In genomic region chr19:18574691-18575291, GRCh38 we compare ENCODE assay signal across 16 cellular contexts. TPM values are rescaled to one million over a fixed set of nuclear protein-coding genes. Genes with fewer than 3 reads are reported as not detected.
DNase-seq lines count a peak whose midpoint lies in the region; TF ChIP-seq lines count a peak whose summit lies in the region.
"Had no signal": no experiment of that assay in that cellular context is flagged by ENCODE, and none has a peak within 500 bp of the region (broad histone marks: within the 10 kb centered on the region; RNA-seq: fewer than 3 reads in every experiment).

No MANE protein-coding gene starts in this region.

- no peak overlapping the region for H3K9ac ChIP-seq in mesenchymal stem cell (ENCODE audit: low read length)

- POLR2A ChIA-PET in RWPE1 (lab: Yijun Ruan, JAX; ENCODE audit: low non-redundant PET) = no interaction called here

- H3K23ac ChIP-seq in mesenchymal stem cell (ENCODE audit: low read length in 2 of 2) = no peak overlapping the region

- H3K27me3 Mint-ChIP-seq in T-helper 1 cell treated with Interleukin-12 subunit alpha and Interleukin-12 subunit beta and Interleukin-4 antibody, amounts not matched to agents 30 μg/mL and 1 μg/mL, for 36 hours (ENCODE audit: low read depth) = no peaks in the 10 kb centered on the region
- H3K27me3 Mint-ChIP-seq: activated CD4-positive, alpha-beta T cell treated with anti-CD3 and anti-CD28 coated beads for 36 hours had no signal

- H3K4me3 Mint-ChIP-seq in T-helper 1 cell treated with Interleukin-12 subunit alpha and Interleukin-12 subunit beta and Interleukin-4 antibody, amounts not matched to agents 30 μg/mL and 1 μg/mL, for 36 hours = peak overlapping the region; percentile 16
- H3K4me3 Mint-ChIP-seq: activated CD4-positive, alpha-beta T cell treated with anti-CD3 and anti-CD28 coated beads for 36 hours had no signal

- peaks cover 15% of the 10 kb centered on the region for H3K79me1 ChIP-seq in mesenchymal stem cell (replicated peaks; ENCODE audit: low read length, poor library complexity, severe bottlenecking)

- H3K27ac ChIP-seq in RWPE1 = peak overlapping the region; percentile 25
- no peak overlapping the region for H3K27ac ChIP-seq in mesenchymal stem cell (ENCODE audit: low read length, poor library complexity, severe bottlenecking)
- H3K27ac ChIP-seq: 22Rv1, adrenal gland, cardiac muscle cell, Peyer's patch had no signal

- H4K8ac ChIP-seq in mesenchymal stem cell (ENCODE audit: low read length) = no peak overlapping the region

- CTCF ChIA-PET in RWPE1 (lab: Yijun Ruan, JAX) = no interaction called here

- H3K4me3 ChIP-seq in mesenchymal stem cell (ENCODE audit: insufficient read depth in 1 of 2, low read depth in 1 of 2, low read length in 2 of 2) = no peak overlapping the region
- H3K4me3 ChIP-seq: adrenal gland, cardiac muscle cell, Peyer's patch had no signal

- no peak for TF ChIP-seq CTCF in RWPE1 (conservative IDR thresholded peaks at IDR 0.05; ENCODE audit: low read depth)

- peaks cover 55 to 56% of the 10 kb centered on the region in 2 experiments for H3K36me3 ChIP-seq in mesenchymal stem cell (ENCODE audit: control insufficient read depth in 1 of 2, insufficient read depth in 2 of 2, low read depth in 1 of 2, low read length in 2 of 2)

- H2BK15ac ChIP-seq in mesenchymal stem cell (ENCODE audit: low read depth, poor library complexity, severe bottlenecking) = no peak overlapping the region

- peak overlapping the region in 1 of 2 experiments; percentile 55 for H3K18ac ChIP-seq in mesenchymal stem cell (ENCODE audit: low read depth in 1 of 2, low read length in 2 of 2)

- no peak overlapping the region for H3K27ac Mint-ChIP-seq in T-helper 1 cell treated with Interleukin-12 subunit alpha and Interleukin-12 subunit beta and Interleukin-4 antibody, amounts not matched to agents 30 μg/mL and 1 μg/mL, for 36 hours
- H3K27ac Mint-ChIP-seq: activated CD4-positive, alpha-beta T cell treated with anti-CD3 and anti-CD28 coated beads for 36 hours had no signal

- no peak overlapping the region for H2AFZ ChIP-seq in mesenchymal stem cell (ENCODE audit: low read depth, low read length)

- peaks cover 38% of the 10 kb centered on the region for H3K36me3 Mint-ChIP-seq in T-helper 1 cell treated with Interleukin-12 subunit alpha and Interleukin-12 subunit beta and Interleukin-4 antibody, amounts not matched to agents 30 μg/mL and 1 μg/mL, for 36 hours (ENCODE audit: low read depth)

- H3K9me3 Mint-ChIP-seq in T-helper 1 cell treated with Interleukin-12 subunit alpha and Interleukin-12 subunit beta and Interleukin-4 antibody, amounts not matched to agents 30 μg/mL and 1 μg/mL, for 36 hours = no peaks in the 10 kb centered on the region

- H4K91ac ChIP-seq in mesenchymal stem cell (ENCODE audit: low read length) = peak overlapping the region; percentile 14

- H3K4me2 ChIP-seq in mesenchymal stem cell (ENCODE audit: low read length, poor library complexity, severe bottlenecking) = no peak overlapping the region

- WGBS in mesenchymal stem cell = 97% methylated on average over 18 of the region's 18 CpGs

- H2BK120ac ChIP-seq in mesenchymal stem cell (ENCODE audit: low read depth, low read length) = no peak overlapping the region

- peaks cover 11% of the 10 kb centered on the region for H3K4me1 ChIP-seq in mesenchymal stem cell (ENCODE audit: control insufficient read depth, insufficient read depth, low read depth, low read length)

- no peak overlapping the region for H2AK5ac ChIP-seq in mesenchymal stem cell (ENCODE audit: low read length, severe bottlenecking)

- no peak overlapping the region for H2BK5ac ChIP-seq in mesenchymal stem cell (ENCODE audit: low read depth, low read length, poor library complexity, severe bottlenecking)

- peaks cover 16% of the 10 kb centered on the region for H3K4me1 Mint-ChIP-seq in T-helper 1 cell treated with Interleukin-12 subunit alpha and Interleukin-12 subunit beta and Interleukin-4 antibody, amounts not matched to agents 30 μg/mL and 1 μg/mL, for 36 hours (ENCODE audit: low read depth)

- no peak overlapping the region for H3K14ac ChIP-seq in mesenchymal stem cell (ENCODE audit: low read length in 2 of 2)

- H3K27me3 ChIP-seq in mesenchymal stem cell (ENCODE audit: control insufficient read depth in 1 of 2, insufficient read depth in 1 of 2, low read length in 2 of 2) = no peaks in the 10 kb centered on the region
- H3K27me3 ChIP-seq: adrenal gland, cardiac muscle cell, Peyer's patch had no signal

- no peak for DNase-seq in T-helper 1 cell
- no peak for DNase-seq in RWPE1 (ENCODE audit: low spot score)
- DNase-seq in mesenchymal stem cell = no peak
- DNase-seq in medulla oblongata (ENCODE audit: extremely low spot score) = no peak
- no peak for DNase-seq in NCI-H1105 (lab: John Stamatoyannopoulos, UW)
- DNase-seq: activated CD4-positive, alpha-beta T cell treated with anti-CD3 and anti-CD28 coated beads for 36 hours; adrenal gland; dermis blood vessel endothelial cell; foreskin fibroblast; mesendoderm; NCI-H82; Peyer's patch; stimulated activated CD8-positive, alpha-beta memory T cell treated with anti-CD3 and anti-CD28 coated beads, Interleukin-4, amount 100 ng/mL, for 48 hours had no signal

- H2BK12ac ChIP-seq in mesenchymal stem cell (ENCODE audit: low read length in 2 of 2) = no peak overlapping the region

- no peaks in the 10 kb centered on the region for H3K9me3 ChIP-seq in mesenchymal stem cell (ENCODE audit: control insufficient read depth, low read length)
- H3K9me3 ChIP-seq: adrenal gland, Peyer's patch had no signal

- H3K4ac ChIP-seq in mesenchymal stem cell (ENCODE audit: low read depth in 1 of 2, low read length in 2 of 2) = no peak overlapping the region

RNA-seq across cellular contexts. Expression of gene UBA52, which starts 3.1 kb away (rescaled TPM):
- 1,500 TPM for polyA plus RNA-seq in mesenchymal stem cell (2013, experiment 1 of 2)
- 1,505 TPM for polyA plus RNA-seq in mesenchymal stem cell (2013, experiment 2 of 2)

RNA-seq across cellular contexts. Expression of gene REX1BD, which starts 13.8 kb away (rescaled TPM):
- polyA plus RNA-seq in mesenchymal stem cell (2013, experiment 1 of 2) = 64.9 TPM
- polyA plus RNA-seq in mesenchymal stem cell (2013, experiment 2 of 2) = 73.1 TPM

RNA-seq across cellular contexts. Expression of gene KXD1, which starts 17.1 kb away (rescaled TPM):
- 138 TPM for polyA plus RNA-seq in mesenchymal stem cell (2013, experiment 1 of 2)
- polyA plus RNA-seq in mesenchymal stem cell (2013, experiment 2 of 2) = 134 TPM

RNA-seq across cellular contexts. Expression of gene FKBP8, which starts 31.4 kb away (rescaled TPM):
- polyA plus RNA-seq in mesenchymal stem cell (2013, experiment 1 of 2) = 175 TPM
- 169 TPM for polyA plus RNA-seq in mesenchymal stem cell (2013, experiment 2 of 2)

RNA-seq across cellular contexts. Expression of gene CRLF1, which starts 31.8 kb away (rescaled TPM):
- 0.10 TPM for polyA plus RNA-seq in mesenchymal stem cell (2013, experiment 1 of 2)
- 0.18 TPM for polyA plus RNA-seq in mesenchymal stem cell (2013, experiment 2 of 2)
